Comparison of ENCODE assay signal across 22 cellular contexts in the genomic region with DNA sequence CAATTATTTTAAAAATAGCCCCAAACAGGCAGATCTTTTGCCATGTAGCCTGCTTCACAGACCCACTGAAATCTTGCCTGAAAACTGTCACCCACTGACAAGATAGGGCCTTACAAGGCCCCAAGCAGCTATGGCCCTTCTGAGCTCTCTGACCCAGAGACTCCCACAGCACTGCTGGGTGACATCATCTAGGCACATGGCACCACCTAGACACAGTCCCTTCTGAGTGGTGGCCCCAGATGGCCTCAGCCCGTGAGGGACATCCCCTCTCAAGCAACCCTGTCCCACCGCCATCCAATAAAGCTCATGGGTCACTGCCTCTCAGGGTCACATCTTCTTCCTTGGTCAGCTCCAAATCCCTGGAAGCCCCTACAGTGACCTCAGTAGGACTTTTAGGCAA.
DNase-seq lines count a peak whose midpoint lies in the region; ATAC-seq and TF ChIP-seq lines count a peak whose summit lies in the region.
"Had no signal": no experiment of that assay in that cellular context is flagged by ENCODE, and none has a peak within 500 bp of the region (broad histone marks: within the 10 kb centered on the region; RNA-seq: fewer than 3 reads in every experiment).

No MANE protein-coding gene starts in this region.

- no peaks in the 10 kb centered on the region for H3K9me3 Mint-ChIP-seq in activated CD4-positive, alpha-beta T cell treated with anti-CD3 and anti-CD28 coated beads, Interleukin-2, amount 10 ng/mL, durations not matched to agents 7 days and 5 days
- H3K9me3 Mint-ChIP-seq in stimulated activated effector memory CD8-positive, alpha-beta T cell treated with anti-CD3 and anti-CD28 coated beads, Interleukin-12 subunit alpha, Interleukin-12 subunit beta, amount 100 ng/mL, for 72 hours, result no peaks in the 10 kb centered on the region
- H3K9me3 Mint-ChIP-seq: activated CD4-positive, alpha-beta memory T cell treated with anti-CD3 and anti-CD28 coated beads, Interleukin-2, amount 10 ng/mL, durations not matched to agents 7 days and 5 days; brain; memory B cell had no signal

- H3K4me3 Mint-ChIP-seq in activated CD4-positive, alpha-beta T cell treated with anti-CD3 and anti-CD28 coated beads, Interleukin-2, amount 10 ng/mL, durations not matched to agents 7 days and 5 days, result no peak overlapping the region
- H3K4me3 Mint-ChIP-seq in stimulated activated effector memory CD8-positive, alpha-beta T cell treated with anti-CD3 and anti-CD28 coated beads, Interleukin-12 subunit alpha, Interleukin-12 subunit beta, amount 100 ng/mL, for 72 hours, result no peak overlapping the region
- H3K4me3 Mint-ChIP-seq: activated CD4-positive, alpha-beta memory T cell treated with anti-CD3 and anti-CD28 coated beads, Interleukin-2, amount 10 ng/mL, durations not matched to agents 7 days and 5 days; brain; memory B cell had no signal

- H3K36me3 ChIP-seq in WERI-Rb-1, result no peaks in the 10 kb centered on the region; the same call in 1 of the 2 replicates
- no peaks in the 10 kb centered on the region for H3K36me3 ChIP-seq in suprapubic skin
- no peaks in the 10 kb centered on the region for H3K36me3 ChIP-seq in esophagus squamous epithelium
- H3K36me3 ChIP-seq: thoracic aorta, vagina had no signal

- POLR2A ChIA-PET in activated CD4-positive, alpha-beta T cell treated with anti-CD3 and anti-CD28 coated beads, Interleukin-2, amount 10 ng/mL, durations not matched to agents 7 days and 5 days (lab: Charles Lee), result no interaction called here
- POLR2A ChIA-PET in GM10248 (lab: Yijun Ruan, JAX), result no interaction called here

- no peaks in the 10 kb centered on the region for H3K27me3 Mint-ChIP-seq in activated CD4-positive, alpha-beta T cell treated with anti-CD3 and anti-CD28 coated beads, Interleukin-2, amount 10 ng/mL, durations not matched to agents 7 days and 5 days
- H3K27me3 Mint-ChIP-seq: activated CD4-positive, alpha-beta memory T cell treated with anti-CD3 and anti-CD28 coated beads, Interleukin-2, amount 10 ng/mL, durations not matched to agents 7 days and 5 days had no signal

- H3K27ac Mint-ChIP-seq in activated CD4-positive, alpha-beta T cell treated with anti-CD3 and anti-CD28 coated beads, Interleukin-2, amount 10 ng/mL, durations not matched to agents 7 days and 5 days, result peak overlapping the region; percentile 55
- H3K27ac Mint-ChIP-seq in stimulated activated effector memory CD8-positive, alpha-beta T cell treated with anti-CD3 and anti-CD28 coated beads, Interleukin-12 subunit alpha, Interleukin-12 subunit beta, amount 100 ng/mL, for 72 hours, result peak overlapping the region; percentile 81
- H3K27ac Mint-ChIP-seq: memory B cell had no signal

- peaks cover 43% of the 10 kb centered on the region for H3K36me3 Mint-ChIP-seq in activated CD4-positive, alpha-beta T cell treated with anti-CD3 and anti-CD28 coated beads, Interleukin-2, amount 10 ng/mL, durations not matched to agents 7 days and 5 days (ENCODE audit: low read depth)
- H3K36me3 Mint-ChIP-seq in stimulated activated effector memory CD8-positive, alpha-beta T cell treated with anti-CD3 and anti-CD28 coated beads, Interleukin-12 subunit alpha, Interleukin-12 subunit beta, amount 100 ng/mL, for 72 hours, result peaks cover 13% of the 10 kb centered on the region
- H3K36me3 Mint-ChIP-seq: brain, memory B cell had no signal

- H3K27me3 ChIP-seq in WERI-Rb-1 (ENCODE audit: insufficient read depth, low read depth, severe bottlenecking) (no peaks in the 10 kb centered on the region), suprapubic skin (no peaks in the 10 kb centered on the region), esophagus squamous epithelium (no peaks in the 10 kb centered on the region)
- H3K27me3 ChIP-seq: vagina had no signal

- DNase-seq in activated CD4-positive, alpha-beta T cell treated with anti-CD3 and anti-CD28 coated beads, Interleukin-2, amount 10 ng/mL, durations not matched to agents 7 days and 5 days, result no peak
- DNase-seq in activated CD4-positive, alpha-beta T cell treated with anti-CD3 and anti-CD28 coated beads, Interleukin-2, amount 50 U/mL, for 48 hours, result no peak
- DNase-seq in GM10248 (ENCODE audit: extremely low spot score) (peak; percentile 21), WERI-Rb-1 (peak; percentile 42), suprapubic skin (ENCODE audit: low spot score in 2 of 2) (no peak), NCI-H187 treated with DMSO at 0.1 percent for 48 hours (lab: John Stamatoyannopoulos, UW) (no peak), esophagus squamous epithelium (lab: John Stamatoyannopoulos, UW) (no peak)
- no peak for DNase-seq in stimulated activated effector memory CD8-positive, alpha-beta T cell treated with anti-CD3 and anti-CD28 coated beads, Interleukin-12 subunit alpha, Interleukin-12 subunit beta, amount 100 ng/mL, for 72 hours (ENCODE audit: low spot score in 2 of 2)
- DNase-seq: activated CD4-positive, alpha-beta memory T cell treated with anti-CD3 and anti-CD28 coated beads, Interleukin-2, amount 10 ng/mL, durations not matched to agents 7 days and 5 days; activated gamma-delta T cell; Caco-2; DND-41; NCI-H146; NCI-H446 treated with DMSO at 0.1 percent for 48 hours; SK-N-SH; stimulated activated CD4-positive, alpha-beta T cell treated with anti-CD3 and anti-CD28 coated beads, Interleukin-15, amount 100 ng/mL, for 24 hours; stimulated activated naive CD4-positive, alpha-beta T cell had no signal

- H3K4me3 ChIP-seq in WERI-Rb-1 (ENCODE audit: low read depth, low read length) (no peak overlapping the region), suprapubic skin (no peak overlapping the region), esophagus squamous epithelium (no peak overlapping the region)
- H3K4me3 ChIP-seq: thoracic aorta, vagina had no signal

- H3K27ac ChIP-seq in WERI-Rb-1 (no peak overlapping the region), suprapubic skin (no peak overlapping the region), esophagus squamous epithelium (peak overlapping the region in 2 of 4 donors; percentile 28 to 90)
- H3K27ac ChIP-seq: thoracic aorta, vagina had no signal

- CTCF ChIA-PET in activated CD4-positive, alpha-beta T cell treated with anti-CD3 and anti-CD28 coated beads, Interleukin-2, amount 10 ng/mL, durations not matched to agents 7 days and 5 days (lab: Charles Lee), result interaction anchor here (0.6 to 1.4 kb wide), 4 partner anchors 14 to 460 kb away, joined by 3 to 7 read pairs (median 3); no protein-coding TSS in a partner anchor
- CTCF ChIA-PET in GM10248 (lab: Yijun Ruan, JAX), result interaction anchor here (1.1 to 1.3 kb wide), 3 partner anchors 9 to 223 kb away, joined by 3 read pairs; no protein-coding TSS in a partner anchor

- WGBS in suprapubic skin, result 94% methylated on average over 2 of the region's 2 CpGs
- 100% methylated on average over 1 to 2 of the region's 2 CpGs for WGBS in esophagus squamous epithelium, 2 donors

- TF ChIP-seq CTCF in GM10248 (IDR thresholded peaks at IDR 0.05; ENCODE audit: control extremely low read depth, extremely low read depth, low read depth, missing control alignments) (no peak), WERI-Rb-1 (IDR thresholded peaks at IDR 0.05; ENCODE audit: low read depth, low read length) (no peak), suprapubic skin (IDR thresholded peaks at IDR 0.05) (no peak), esophagus squamous epithelium (IDR thresholded peaks at IDR 0.05) (no peak)

- H3K9me3 ChIP-seq in WERI-Rb-1 (ENCODE audit: severe bottlenecking) (no peaks in the 10 kb centered on the region), suprapubic skin (no peaks in the 10 kb centered on the region), esophagus squamous epithelium (no peaks in the 10 kb centered on the region)
- H3K9me3 ChIP-seq: Caco-2, SK-N-SH, thoracic aorta, vagina had no signal

- TF ChIP-seq POLR2A in suprapubic skin (IDR thresholded peaks at IDR 0.05) (no peak), esophagus squamous epithelium (IDR thresholded peaks at IDR 0.05) (no peak)

- intact Hi-C loops in esophagus squamous epithelium (cut with DNase I), result no loop called here

- H3K4me1 Mint-ChIP-seq in activated CD4-positive, alpha-beta T cell treated with anti-CD3 and anti-CD28 coated beads, Interleukin-2, amount 10 ng/mL, durations not matched to agents 7 days and 5 days, result peaks cover 81% of the 10 kb centered on the region
- peaks cover 64% of the 10 kb centered on the region for H3K4me1 Mint-ChIP-seq in stimulated activated effector memory CD8-positive, alpha-beta T cell treated with anti-CD3 and anti-CD28 coated beads, Interleukin-12 subunit alpha, Interleukin-12 subunit beta, amount 100 ng/mL, for 72 hours

- H3K4me1 ChIP-seq in suprapubic skin (peaks cover 77% of the 10 kb centered on the region), esophagus squamous epithelium (peaks cover 38 to 87% (median 50%) of the 10 kb centered on the region in 3 donors)

- TF ChIP-seq EP300 in suprapubic skin (IDR thresholded peaks at IDR 0.05), result no peak

- ATAC-seq in stimulated activated effector memory CD8-positive, alpha-beta T cell treated with anti-CD3 and anti-CD28 coated beads, Interleukin-12 subunit alpha, Interleukin-12 subunit beta, amount 100 ng/mL, for 72 hours, result no peak
- ATAC-seq: left lobe of liver had no signal

Comparison
In these comparisons a context has a peak if more than half of its experiments do, and no peak if none do; other contexts are left out.
1. DNase-seq: peak in GM10248 (single experiment) and WERI-Rb-1 (single experiment); none in activated CD4-positive, alpha-beta T cell treated with anti-CD3 and anti-CD28 coated beads, Interleukin-2, amount 10 ng/mL, durations not matched to agents 7 days and 5 days (single experiment), activated CD4-positive, alpha-beta T cell treated with anti-CD3 and anti-CD28 coated beads, Interleukin-2, amount 50 U/mL, for 48 hours (0 of 2), stimulated activated effector memory CD8-positive, alpha-beta T cell treated with anti-CD3 and anti-CD28 coated beads, Interleukin-12 subunit alpha, Interleukin-12 subunit beta, amount 100 ng/mL, for 72 hours (0 of 2), suprapubic skin (0 of 2), NCI-H187 treated with DMSO at 0.1 percent for 48 hours (single experiment) and esophagus squamous epithelium (single experiment).